In the genomic region with DNA sequence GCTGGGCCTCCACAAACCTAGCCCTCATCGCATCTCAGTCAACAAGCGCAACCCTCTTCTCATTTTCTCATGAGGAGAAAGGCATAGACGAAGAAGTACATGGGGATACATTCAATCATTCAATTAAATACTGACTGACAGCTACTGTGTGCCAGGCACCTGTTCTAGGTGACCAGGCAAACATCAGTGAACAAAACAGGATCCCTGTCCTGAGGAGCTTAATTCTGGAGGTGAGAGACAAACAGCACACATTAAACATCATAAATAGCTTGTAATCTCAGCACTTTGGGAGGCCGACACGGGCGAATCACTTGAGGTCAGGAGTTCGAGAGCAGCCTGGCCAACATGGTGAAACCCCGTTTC, we compare ENCODE assay signal across 1 cellular context.
TF ChIP-seq lines count a peak whose summit lies in the region.

No MANE protein-coding gene starts in this region.

TF ChIP-seq in GM12878, 131 proteins besides CTCF, POLR2A, EP300 and RAD21 (continued from another document):
- TF ChIP-seq STAT1 (conservative IDR thresholded peaks at IDR 0.05) (no peak), GATAD2B (conservative IDR thresholded peaks at IDR 0.05; ENCODE audit: low read depth) (no peak), NFXL1 (IDR thresholded peaks at IDR 0.05; ENCODE audit: borderline replicate concordance) (no peak), HDGF (IDR thresholded peaks at IDR 0.05) (no peak), NRF1 (conservative IDR thresholded peaks at IDR 0.05; ENCODE audit: low read depth, low read length) (no peak), ZNF207 (IDR thresholded peaks at IDR 0.05; ENCODE audit: borderline replicate concordance) (no peak), POU2F2 (IDR thresholded peaks at IDR 0.05; ENCODE audit: borderline replicate concordance, low read depth, low read length) (no peak), MTA3 (IDR thresholded peaks at IDR 0.05; ENCODE audit: borderline replicate concordance, low read length) (no peak)
- TF ChIP-seq, protein P1, sequence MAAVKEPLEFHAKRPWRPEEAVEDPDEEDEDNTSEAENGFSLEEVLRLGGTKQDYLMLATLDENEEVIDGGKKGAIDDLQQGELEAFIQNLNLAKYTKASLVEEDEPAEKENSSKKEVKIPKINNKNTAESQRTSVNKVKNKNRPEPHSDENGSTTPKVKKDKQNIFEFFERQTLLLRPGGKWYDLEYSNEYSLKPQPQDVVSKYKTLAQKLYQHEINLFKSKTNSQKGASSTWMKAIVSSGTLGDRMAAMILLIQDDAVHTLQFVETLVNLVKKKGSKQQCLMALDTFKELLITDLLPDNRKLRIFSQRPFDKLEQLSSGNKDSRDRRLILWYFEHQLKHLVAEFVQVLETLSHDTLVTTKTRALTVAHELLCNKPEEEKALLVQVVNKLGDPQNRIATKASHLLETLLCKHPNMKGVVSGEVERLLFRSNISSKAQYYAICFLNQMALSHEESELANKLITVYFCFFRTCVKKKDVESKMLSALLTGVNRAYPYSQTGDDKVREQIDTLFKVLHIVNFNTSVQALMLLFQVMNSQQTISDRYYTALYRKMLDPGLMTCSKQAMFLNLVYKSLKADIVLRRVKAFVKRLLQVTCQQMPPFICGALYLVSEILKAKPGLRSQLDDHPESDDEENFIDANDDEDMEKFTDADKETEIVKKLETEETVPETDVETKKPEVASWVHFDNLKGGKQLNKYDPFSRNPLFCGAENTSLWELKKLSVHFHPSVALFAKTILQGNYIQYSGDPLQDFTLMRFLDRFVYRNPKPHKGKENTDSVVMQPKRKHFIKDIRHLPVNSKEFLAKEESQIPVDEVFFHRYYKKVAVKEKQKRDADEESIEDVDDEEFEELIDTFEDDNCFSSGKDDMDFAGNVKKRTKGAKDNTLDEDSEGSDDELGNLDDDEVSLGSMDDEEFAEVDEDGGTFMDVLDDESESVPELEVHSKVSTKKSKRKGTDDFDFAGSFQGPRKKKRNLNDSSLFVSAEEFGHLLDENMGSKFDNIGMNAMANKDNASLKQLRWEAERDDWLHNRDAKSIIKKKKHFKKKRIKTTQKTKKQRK (IDR thresholded peaks at IDR 0.05; ENCODE audit: low read depth, low read length), result no peak
- TF ChIP-seq, protein P2, sequence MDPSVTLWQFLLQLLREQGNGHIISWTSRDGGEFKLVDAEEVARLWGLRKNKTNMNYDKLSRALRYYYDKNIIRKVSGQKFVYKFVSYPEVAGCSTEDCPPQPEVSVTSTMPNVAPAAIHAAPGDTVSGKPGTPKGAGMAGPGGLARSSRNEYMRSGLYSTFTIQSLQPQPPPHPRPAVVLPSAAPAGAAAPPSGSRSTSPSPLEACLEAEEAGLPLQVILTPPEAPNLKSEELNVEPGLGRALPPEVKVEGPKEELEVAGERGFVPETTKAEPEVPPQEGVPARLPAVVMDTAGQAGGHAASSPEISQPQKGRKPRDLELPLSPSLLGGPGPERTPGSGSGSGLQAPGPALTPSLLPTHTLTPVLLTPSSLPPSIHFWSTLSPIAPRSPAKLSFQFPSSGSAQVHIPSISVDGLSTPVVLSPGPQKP (IDR thresholded peaks at IDR 0.05; ENCODE audit: low read depth, low read length), result no peak
- TF ChIP-seq, protein P3, sequence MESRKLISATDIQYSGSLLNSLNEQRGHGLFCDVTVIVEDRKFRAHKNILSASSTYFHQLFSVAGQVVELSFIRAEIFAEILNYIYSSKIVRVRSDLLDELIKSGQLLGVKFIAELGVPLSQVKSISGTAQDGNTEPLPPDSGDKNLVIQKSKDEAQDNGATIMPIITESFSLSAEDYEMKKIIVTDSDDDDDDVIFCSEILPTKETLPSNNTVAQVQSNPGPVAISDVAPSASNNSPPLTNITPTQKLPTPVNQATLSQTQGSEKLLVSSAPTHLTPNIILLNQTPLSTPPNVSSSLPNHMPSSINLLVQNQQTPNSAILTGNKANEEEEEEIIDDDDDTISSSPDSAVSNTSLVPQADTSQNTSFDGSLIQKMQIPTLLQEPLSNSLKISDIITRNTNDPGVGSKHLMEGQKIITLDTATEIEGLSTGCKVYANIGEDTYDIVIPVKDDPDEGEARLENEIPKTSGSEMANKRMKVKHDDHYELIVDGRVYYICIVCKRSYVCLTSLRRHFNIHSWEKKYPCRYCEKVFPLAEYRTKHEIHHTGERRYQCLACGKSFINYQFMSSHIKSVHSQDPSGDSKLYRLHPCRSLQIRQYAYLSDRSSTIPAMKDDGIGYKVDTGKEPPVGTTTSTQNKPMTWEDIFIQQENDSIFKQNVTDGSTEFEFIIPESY (IDR thresholded peaks at IDR 0.05), result no peak
